ENCODE assay signal across 4 cellular contexts in genomic region chr6:32042276-32042675, GRCh38. TPM values are rescaled to one million over a fixed set of nuclear protein-coding genes. Genes with fewer than 3 reads are reported as not detected.
"Had no signal": no experiment of that assay in that cellular context is flagged by ENCODE, and none has a peak within 500 bp of the region (broad histone marks: within the 10 kb centered on the region; RNA-seq: fewer than 3 reads in every experiment).

No MANE protein-coding gene starts in this region.

RNA-seq across cellular contexts. Expression of gene CYP21A2, which starts 4.1 kb away (rescaled TPM):
- total RNA-seq: HT-29, HT1080, IMR-90 had no signal
- polyA plus RNA-seq: IgD-negative memory B cell had no signal

RNA-seq across cellular contexts. Expression of gene C4B, which starts 27.7 kb away (rescaled TPM):
- polyA plus RNA-seq: IgD-negative memory B cell had no signal
